10 cellular contexts compared by ENCODE assay signal in genomic region chr5:61535828-61536227, GRCh38.
"Had no signal": no experiment of that assay in that cellular context is flagged by ENCODE, and none has a peak within 500 bp of the region (broad histone marks: within the 10 kb centered on the region; RNA-seq: fewer than 3 reads in every experiment).

No MANE protein-coding gene starts in this region.

- H3K4me3 Mint-ChIP-seq: H9, HFFc6 had no signal

- ATAC-seq: HCT116 had no signal

- H3K4me3 ChIP-seq: GM23248, HAP-1 had no signal

- H2AFZ ChIP-seq: GM23248 had no signal

- H3K9me3 Mint-ChIP-seq: H9, HFFc6 had no signal

- H3K27ac ChIP-seq: GM23248 had no signal

- H3K36me3 ChIP-seq: HAP-1 had no signal

- H3K9me3 ChIP-seq: HAP-1 had no signal

- FAIRE-seq: H1, H54 had no signal

- DNase-seq: GM23248, GOT3, H7, H9, HCEC 1CT, HFFc6 had no signal

- H3K27ac Mint-ChIP-seq: H9, HFFc6 had no signal

- H3K4me1 ChIP-seq: HAP-1 had no signal

- H3K4me1 Mint-ChIP-seq: H9 had no signal
